ENCODE assay signal across 21 cellular contexts in the genomic region with DNA sequence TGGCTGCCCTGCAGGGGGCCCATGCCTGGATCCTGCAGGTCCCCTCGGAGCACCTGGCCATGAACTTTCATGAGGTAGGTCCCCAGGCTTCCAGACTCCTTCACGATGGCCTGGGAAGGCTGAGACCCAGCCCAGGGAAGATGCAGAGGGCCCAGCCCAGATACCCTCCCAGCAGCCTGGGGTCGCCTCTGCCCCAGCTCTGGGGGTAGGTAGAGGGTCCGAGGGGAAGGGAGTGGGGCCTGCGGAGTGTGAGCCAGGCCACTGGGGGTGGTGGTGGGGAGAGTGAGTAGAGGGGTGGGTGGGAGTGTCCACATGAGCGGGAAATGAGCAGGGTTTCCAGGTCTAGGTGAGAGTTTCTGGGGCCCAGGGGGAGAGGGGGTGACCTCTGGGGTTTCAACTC. TPM values are rescaled to one million over a fixed set of nuclear protein-coding genes. Genes with fewer than 3 reads are reported as not detected.
"Had no signal": no experiment of that assay in that cellular context is flagged by ENCODE, and none has a peak within 500 bp of the region (broad histone marks: within the 10 kb centered on the region; RNA-seq: fewer than 3 reads in every experiment).

No MANE protein-coding gene starts in this region.

- H3K27ac Mint-ChIP-seq: activated naive CD4-positive, alpha-beta T cell treated with anti-CD3 and anti-CD28 coated beads, Interleukin-2, amount 50 U/mL, for 24 hours; dendritic cell treated with granulocyte-macrophage colony-stimulating factor and Interleukin-4, amounts not matched to agents 40 ng/mL and 50 ng/mL, for 4 days; stimulated activated naive CD8-positive, alpha-beta T cell treated with anti-CD3 and anti-CD28 coated beads, Interleukin-15, Interleukin-2, amounts not matched to agents 100 ng/mL and 50 ng/mL, for 24 hours had no signal

- H3K79me2 ChIP-seq: parathyroid adenoma had no signal

- H3K4me3 Mint-ChIP-seq: stimulated activated naive CD8-positive, alpha-beta T cell treated with anti-CD3 and anti-CD28 coated beads, Interleukin-15, Interleukin-2, amounts not matched to agents 100 ng/mL and 50 ng/mL, for 24 hours had no signal

- H3K36me3 Mint-ChIP-seq: activated naive CD4-positive, alpha-beta T cell treated with anti-CD3 and anti-CD28 coated beads, Interleukin-2, amount 50 U/mL, for 24 hours had no signal

- DNase-seq: activated CD4-positive, alpha-beta T cell treated with anti-CD3 and anti-CD28 coated beads, Interleukin-2, amount 50 U/mL, for 1 hour; activated CD4-positive, CD25-positive, alpha-beta regulatory T cell treated with anti-CD3 and anti-CD28 coated beads, Interleukin-2, amount 50 U/mL, for 72 hours; activated gamma-delta T cell; effector memory CD4-positive, alpha-beta T cell; left cardiac atrium; T1000 had no signal

- H3K36me3 ChIP-seq: esophagus muscularis mucosa, suprapubic skin, vagina had no signal

- H3K27ac ChIP-seq: esophagus muscularis mucosa, parathyroid adenoma, skin epidermis, suprapubic skin, vagina had no signal

- H3K9ac ChIP-seq: parathyroid adenoma had no signal

- H3K4me1 ChIP-seq: parathyroid adenoma had no signal

- FAIRE-seq: islet of Langerhans had no signal

- H3K9me3 ChIP-seq: esophagus muscularis mucosa, suprapubic skin, vagina had no signal

- H3K9me3 Mint-ChIP-seq: activated naive CD4-positive, alpha-beta T cell treated with anti-CD3 and anti-CD28 coated beads, Interleukin-2, amount 50 U/mL, for 24 hours; dendritic cell treated with granulocyte-macrophage colony-stimulating factor and Interleukin-4, amounts not matched to agents 40 ng/mL and 50 ng/mL, for 4 days; naive thymus-derived CD8-positive, alpha-beta T cell; stimulated activated naive CD8-positive, alpha-beta T cell treated with anti-CD3 and anti-CD28 coated beads, Interleukin-15, Interleukin-2, amounts not matched to agents 100 ng/mL and 50 ng/mL, for 24 hours had no signal

RNA-seq across cellular contexts. Expression of gene CHRND, which starts 1.2 kb away (rescaled TPM):
- total RNA-seq: endothelial cell of umbilical vein; esophagus muscularis mucosa; glomerular endothelial cell; lower leg skin; mucosa of gallbladder; naive thymus-derived CD8-positive, alpha-beta T cell; suprapubic skin; vagina had no signal
- polyA plus RNA-seq: endothelial cell of umbilical vein; naive thymus-derived CD8-positive, alpha-beta T cell had no signal

RNA-seq across cellular contexts. Expression of gene PRSS56, which starts 4.6 kb away (rescaled TPM):
- total RNA-seq: endothelial cell of umbilical vein; esophagus muscularis mucosa; glomerular endothelial cell; lower leg skin; mucosa of gallbladder; naive thymus-derived CD8-positive, alpha-beta T cell; suprapubic skin; vagina had no signal
- polyA plus RNA-seq: endothelial cell of umbilical vein; naive thymus-derived CD8-positive, alpha-beta T cell had no signal

RNA-seq across cellular contexts. Expression of gene CHRNG, which starts 14.7 kb away (rescaled TPM):
- total RNA-seq: cerebellum; endothelial cell of umbilical vein; esophagus muscularis mucosa; glomerular endothelial cell; left cardiac atrium; lower leg skin; mucosa of gallbladder; naive thymus-derived CD8-positive, alpha-beta T cell; suprapubic skin; vagina had no signal
- polyA plus RNA-seq: endothelial cell of umbilical vein had no signal
